Comparison of ENCODE assay signal across 21 cellular contexts in the genomic region with DNA sequence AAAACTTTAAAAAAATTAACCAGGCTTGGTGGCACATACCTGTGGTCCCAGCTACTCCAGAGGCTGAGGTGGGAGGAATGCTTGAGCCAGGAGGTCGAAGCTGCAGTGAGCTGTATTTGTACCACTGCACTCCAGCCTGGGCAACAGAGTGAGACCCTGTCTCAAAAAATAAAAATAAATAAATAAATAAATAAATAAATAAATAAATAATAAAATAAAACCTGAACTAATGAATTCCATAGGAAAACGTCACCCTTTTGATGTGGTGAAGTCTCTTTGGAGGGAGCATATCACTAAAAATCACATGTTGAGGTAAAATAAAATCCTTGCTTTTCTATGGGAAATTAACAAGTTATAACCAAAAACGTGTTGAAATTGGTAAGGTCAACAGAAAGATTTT. TPM values are rescaled to one million over a fixed set of nuclear protein-coding genes. Genes with fewer than 3 reads are reported as not detected.
A peak's percentile ranks its signal among the peaks of the same experiment; 100 is the strongest.
DNase-seq lines count a peak whose midpoint lies in the region; ATAC-seq and TF ChIP-seq lines count a peak whose summit lies in the region.
"Had no signal": no experiment of that assay in that cellular context is flagged by ENCODE, and none has a peak within 500 bp of the region (broad histone marks: within the 10 kb centered on the region; RNA-seq: fewer than 3 reads in every experiment).

No MANE protein-coding gene starts in this region.

- H3K27me3 ChIP-seq in gastrocnemius medialis (no peaks in the 10 kb centered on the region), psoas muscle (ENCODE audit: insufficient read depth in 3 of 3, low read length in 2 of 3) (no peaks in the 10 kb centered on the region)

- 89 to 100% methylated on average over 1 of the region's 3 CpGs for WGBS in mesodermal cell (ENCODE audit: insufficient coverage in 2 of 2), 2 experiments
- WGBS in psoas muscle, 3 donors, result 54 to 66% (median 58%) methylated on average over 3 of the region's 3 CpGs

- ATAC-seq in GM19043 (IDR thresholded peaks at IDR 0.05; ENCODE audit: low read depth, unreplicated experiment) (peak; percentile 14), GM21723 (IDR thresholded peaks at IDR 0.05; ENCODE audit: unreplicated experiment) (peak; percentile 11), HG02870 (IDR thresholded peaks at IDR 0.05; ENCODE audit: unreplicated experiment) (peak; percentile 8), gastrocnemius medialis (no peak), HG02852 (IDR thresholded peaks at IDR 0.05; ENCODE audit: unreplicated experiment) (no peak), psoas muscle (no peak)
- ATAC-seq: HepG2 had no signal

- H3K4me1 ChIP-seq in mesodermal cell (ENCODE audit: control insufficient read depth, insufficient read depth, low read length, poor library complexity, severe bottlenecking), result peaks cover 29% of the 10 kb centered on the region
- H3K4me1 ChIP-seq in gastrocnemius medialis, result no peaks in the 10 kb centered on the region
- H3K4me1 ChIP-seq in psoas muscle, result no peaks in the 10 kb centered on the region
- H3K4me1 ChIP-seq: HAP-1 had no signal

- in situ Hi-C loops in gastrocnemius medialis (cut with MboI; ENCODE audit: low sequenced_read_pairs in 4 of 4), result no loop called here

- intact Hi-C loops in gastrocnemius medialis (cut with DNase I; ENCODE audit: low total_unique reads), result no loop called here
- intact Hi-C loops in psoas muscle (cut with DNase I), result no loop called here

- no peaks in the 10 kb centered on the region for H3K36me3 ChIP-seq in mesodermal cell (ENCODE audit: control insufficient read depth, insufficient read depth, low read length)
- no peaks in the 10 kb centered on the region for H3K36me3 ChIP-seq in gastrocnemius medialis
- H3K36me3 ChIP-seq in psoas muscle (ENCODE audit: insufficient read depth in 1 of 2, low read depth in 1 of 2), result no peaks in the 10 kb centered on the region
- H3K36me3 ChIP-seq: HAP-1 had no signal

- no peak for TF ChIP-seq CTCF in gastrocnemius medialis (IDR thresholded peaks at IDR 0.05 in 4 of 5, conservative IDR thresholded peaks at IDR 0.05 in 1 of 5)
- TF ChIP-seq CTCF in psoas muscle (IDR thresholded peaks at IDR 0.05), result no peak

- DNase-seq in gastrocnemius medialis, result no peak
- DNase-seq in psoas muscle, result no peak
- DNase-seq in LoVo (ENCODE audit: low spot score), result no peak
- DNase-seq: ACHN, AML-193, DMS79, KBM-7, NCI-H1105 treated with DMSO at 0.1 percent for 48 hours, NCI-H1694 treated with DMSO at 0.1 percent for 48 hours, NCI-H345, NCI-H526, PC-9, T1000 had no signal

- H3K9me3 ChIP-seq in mesodermal cell (ENCODE audit: control insufficient read depth, low read length) (peaks cover 7% of the 10 kb centered on the region), gastrocnemius medialis (no peaks in the 10 kb centered on the region), psoas muscle (no peaks in the 10 kb centered on the region)
- H3K9me3 ChIP-seq: HAP-1 had no signal

- H3K4me3 ChIP-seq in mesodermal cell (ENCODE audit: extremely low read depth, insufficient read depth, low read length, poor library complexity, severe bottlenecking) (no peak overlapping the region), gastrocnemius medialis (no peak overlapping the region), psoas muscle (no peak overlapping the region)
- H3K4me3 ChIP-seq: HAP-1, PC-9 had no signal

- H3K27ac ChIP-seq in mesodermal cell (ENCODE audit: low read depth, low read length, severe bottlenecking), result peak overlapping the region; percentile 91
- H3K27ac ChIP-seq in gastrocnemius medialis, result no peak overlapping the region
- no peak overlapping the region for H3K27ac ChIP-seq in psoas muscle
- H3K27ac ChIP-seq: C4-2B, PC-9 had no signal

- TF ChIP-seq POLR2A in gastrocnemius medialis (IDR thresholded peaks at IDR 0.05), result no peak

RNA-seq across cellular contexts. Expression of gene ITGAV, which starts 29.6 kb away (rescaled TPM):
- polyA plus RNA-seq in mesodermal cell (2013, experiment 1 of 2), result 473 TPM
- polyA plus RNA-seq in mesodermal cell (2013, experiment 2 of 2), result 410 TPM
- 10 to 100 TPM; 30.0 to 63.1 (median 47.4) TPM for total RNA-seq in gastrocnemius medialis
- total RNA-seq in psoas muscle, result 10 to 100 TPM; 25.4 to 67.4 (median 55.4) TPM
- polyA plus RNA-seq in psoas muscle, result 10 to 100 TPM in 2 of 3 donors, 1 to 10 TPM in 1; 4.6 to 28.2 (median 12.1) TPM

Comparison
In these comparisons a context has a peak if more than half of its experiments do, and no peak if none do; other contexts are left out.
1. ATAC-seq: peak in GM19043 (single experiment), GM21723 (single experiment) and HG02870 (single experiment); none in gastrocnemius medialis (0 of 2), HG02852 (single experiment) and psoas muscle (0 of 4).